Comparison of ENCODE assay signal across 9 cellular contexts in the genomic region with DNA sequence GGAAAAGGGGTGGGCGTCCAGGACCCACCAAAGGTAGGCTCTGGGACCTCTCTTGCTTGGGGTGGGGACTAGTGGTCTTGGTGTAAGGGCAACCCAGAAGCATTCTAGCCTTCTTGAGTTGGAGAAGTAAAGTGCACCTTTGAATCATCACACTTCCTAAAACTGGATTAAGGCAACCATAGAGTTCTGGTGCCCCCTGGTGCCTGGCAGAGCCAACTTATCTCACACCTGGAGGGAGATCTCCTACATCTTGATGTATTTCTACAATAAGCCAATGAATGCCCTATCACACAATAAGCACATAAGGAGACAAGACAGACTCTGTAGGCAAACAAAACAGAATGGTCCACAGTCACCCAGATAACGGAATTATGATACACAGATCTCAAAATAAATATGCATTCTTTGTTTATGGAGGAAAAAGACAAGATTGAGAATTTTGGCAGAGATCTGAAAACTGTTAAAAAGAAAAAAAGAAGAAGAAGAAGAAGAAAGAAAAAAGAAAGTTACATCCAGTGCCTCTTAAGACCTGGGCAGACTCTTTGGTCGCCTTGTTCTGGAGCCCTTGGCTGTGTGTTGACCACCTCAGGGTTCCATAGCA.
DNase-seq lines count a peak whose midpoint lies in the region; ATAC-seq and TF ChIP-seq lines count a peak whose summit lies in the region.
"Had no signal": no experiment of that assay in that cellular context is flagged by ENCODE, and none has a peak within 500 bp of the region (broad histone marks: within the 10 kb centered on the region; RNA-seq: fewer than 3 reads in every experiment).

No MANE protein-coding gene starts in this region.

- H3K36me3 ChIP-seq in aorta (ENCODE audit: control insufficient read depth in 1 of 2, insufficient read depth in 2 of 2, low read length in 1 of 2): no peaks in the 10 kb centered on the region
- H3K36me3 ChIP-seq: HAP-1 had no signal

- peak; percentile 44 for DNase-seq in AG08395 (ENCODE audit: low spot score)
- peak; percentile 10 for DNase-seq in NCI-H2196 (lab: John Stamatoyannopoulos, UW; ENCODE audit: unreplicated experiment)
- DNase-seq in activated CD4-positive, alpha-beta T cell treated with anti-CD3 and anti-CD28 coated beads, Interleukin-2, amount 10 ng/mL, durations not matched to agents 7 days and 5 days: peak; percentile 48
- peak; percentile 22 to 57 for DNase-seq in foreskin keratinocyte
- peak; percentile 66 for DNase-seq in stimulated activated CD4-positive, alpha-beta T cell treated with anti-CD3 and anti-CD28 coated beads, Interleukin-15, amount 100 ng/mL, for 24 hours
- DNase-seq in aorta: no peak

- CTCF ChIA-PET in activated CD4-positive, alpha-beta T cell treated with anti-CD3 and anti-CD28 coated beads, Interleukin-2, amount 10 ng/mL, durations not matched to agents 7 days and 5 days (lab: Charles Lee): no interaction called here

- H3K9me3 ChIP-seq in aorta (ENCODE audit: control insufficient read depth, low read length): peaks cover 2% of the 10 kb centered on the region
- H3K9me3 ChIP-seq: HAP-1 had no signal

- ATAC-seq in foreskin keratinocyte (peak; percentile 82), HG02870 (IDR thresholded peaks at IDR 0.05; ENCODE audit: unreplicated experiment) (no peak), aorta (ENCODE audit: low FRiP score) (no peak)

- H3K27ac Mint-ChIP-seq in activated CD4-positive, alpha-beta T cell treated with anti-CD3 and anti-CD28 coated beads, Interleukin-2, amount 10 ng/mL, durations not matched to agents 7 days and 5 days: no peak overlapping the region

- H3K4me1 ChIP-seq in foreskin keratinocyte (no peaks in the 10 kb centered on the region), aorta (ENCODE audit: control insufficient read depth in 1 of 2, insufficient read depth in 2 of 2, low read length in 2 of 2) (no peaks in the 10 kb centered on the region)
- H3K4me1 ChIP-seq: HAP-1 had no signal

- TF ChIP-seq CTCF in GM12873 (IDR thresholded peaks at IDR 0.05; ENCODE audit: insufficient read depth, low read depth, low read length, missing control alignments) (peak; percentile 68), foreskin keratinocyte (conservative IDR thresholded peaks at IDR 0.05) (peak; percentile 81)

- POLR2A ChIA-PET in activated CD4-positive, alpha-beta T cell treated with anti-CD3 and anti-CD28 coated beads, Interleukin-2, amount 10 ng/mL, durations not matched to agents 7 days and 5 days (lab: Charles Lee): no interaction called here

- intact Hi-C loops in aorta (cut with DNase I): no loop called here

- H3K27ac ChIP-seq in foreskin keratinocyte (no peak overlapping the region), aorta (ENCODE audit: low read depth in 1 of 2, low read length in 2 of 2) (no peak overlapping the region)

- WGBS in aorta, 2 donors: 45 to 53% methylated on average over 3 of the region's 3 CpGs

- peaks cover 2% of the 10 kb centered on the region for H3K36me3 Mint-ChIP-seq in activated CD4-positive, alpha-beta T cell treated with anti-CD3 and anti-CD28 coated beads, Interleukin-2, amount 10 ng/mL, durations not matched to agents 7 days and 5 days (ENCODE audit: low read depth)

- H3K9me3 Mint-ChIP-seq in activated CD4-positive, alpha-beta T cell treated with anti-CD3 and anti-CD28 coated beads, Interleukin-2, amount 10 ng/mL, durations not matched to agents 7 days and 5 days: peaks cover 9% of the 10 kb centered on the region

- no peak overlapping the region for H3K4me3 ChIP-seq in aorta (ENCODE audit: low read length in 2 of 2)
- H3K4me3 ChIP-seq: HAP-1 had no signal

- no peaks in the 10 kb centered on the region for H3K4me1 Mint-ChIP-seq in activated CD4-positive, alpha-beta T cell treated with anti-CD3 and anti-CD28 coated beads, Interleukin-2, amount 10 ng/mL, durations not matched to agents 7 days and 5 days

- no peak overlapping the region for H3K4me3 Mint-ChIP-seq in activated CD4-positive, alpha-beta T cell treated with anti-CD3 and anti-CD28 coated beads, Interleukin-2, amount 10 ng/mL, durations not matched to agents 7 days and 5 days

- H3K27me3 ChIP-seq in foreskin keratinocyte (peaks cover 17% of the 10 kb centered on the region), aorta (ENCODE audit: control insufficient read depth in 1 of 2, insufficient read depth in 2 of 2, low read length in 1 of 2) (peaks cover 0 to 3% of the 10 kb centered on the region in 2 donors)

- H3K27me3 Mint-ChIP-seq in activated CD4-positive, alpha-beta T cell treated with anti-CD3 and anti-CD28 coated beads, Interleukin-2, amount 10 ng/mL, durations not matched to agents 7 days and 5 days: peaks cover 59% of the 10 kb centered on the region

Comparison
In these comparisons a context has a peak if more than half of its experiments do, and no peak if none do; other contexts are left out.
1. DNase-seq: peak in AG08395 (single experiment), NCI-H2196 (single experiment), activated CD4-positive, alpha-beta T cell treated with anti-CD3 and anti-CD28 coated beads, Interleukin-2, amount 10 ng/mL, durations not matched to agents 7 days and 5 days (single experiment), foreskin keratinocyte (2 of 2) and stimulated activated CD4-positive, alpha-beta T cell treated with anti-CD3 and anti-CD28 coated beads, Interleukin-15, amount 100 ng/mL, for 24 hours (single experiment); none in aorta (0 of 2).